ENCODE assay signal across 8 cellular contexts in genomic region chr11:65427691-65428577, GRCh38. TPM values are rescaled to one million over a fixed set of nuclear protein-coding genes. Genes with fewer than 3 reads are reported as not detected.
DNase-seq lines count a peak whose midpoint lies in the region; ATAC-seq and TF ChIP-seq lines count a peak whose summit lies in the region.

No MANE protein-coding gene starts in this region.

- H3K36me3 Mint-ChIP-seq in WTC11 = no peaks in the 10 kb centered on the region
- H3K36me3 Mint-ChIP-seq in natural killer cell treated with Interleukin-12 subunit alpha and Interleukin-12 subunit beta and Interleukin-15 and Interleukin-18, amount 100 ng/mL, for 72 hours = peaks cover 42% of the 10 kb centered on the region

- H3K27me3 Mint-ChIP-seq in WTC11 (ENCODE audit: low read depth) = no peaks in the 10 kb centered on the region
- no peaks in the 10 kb centered on the region for H3K27me3 Mint-ChIP-seq in natural killer cell treated with Interleukin-12 subunit alpha and Interleukin-12 subunit beta and Interleukin-15 and Interleukin-18, amount 100 ng/mL, for 72 hours

- peaks cover 75% of the 10 kb centered on the region for H3K4me1 Mint-ChIP-seq in WTC11
- H3K4me1 Mint-ChIP-seq in natural killer cell treated with Interleukin-12 subunit alpha and Interleukin-12 subunit beta and Interleukin-15 and Interleukin-18, amount 100 ng/mL, for 72 hours (ENCODE audit: low read depth in 2 of 2) = peaks cover 86 to 94% of the 10 kb centered on the region in 2 donors

- ATAC-seq in WTC11 (no peak), HG03196 (IDR thresholded peaks at IDR 0.05; ENCODE audit: unreplicated experiment) (no peak), HG02798 (IDR thresholded peaks at IDR 0.05; ENCODE audit: poor library complexity, unreplicated experiment) (no peak)
- ATAC-seq in natural killer cell treated with Interleukin-12 subunit alpha and Interleukin-12 subunit beta and Interleukin-15 and Interleukin-18, amount 100 ng/mL, for 72 hours = no peak

- peak overlapping the region; percentile 46 for H3K27ac Mint-ChIP-seq in WTC11
- H3K27ac Mint-ChIP-seq in natural killer cell treated with Interleukin-12 subunit alpha and Interleukin-12 subunit beta and Interleukin-15 and Interleukin-18, amount 100 ng/mL, for 72 hours = peak overlapping the region; percentile 99 to 100

- TF ChIP-seq CTCF in AG04449 (IDR thresholded peaks at IDR 0.05; ENCODE audit: insufficient read depth, low read length, missing control alignments) = no peak
- no peak for TF ChIP-seq CTCF in WTC11 (IDR thresholded peaks at IDR 0.05)
- TF ChIP-seq CTCF in epithelial cell of esophagus (IDR thresholded peaks at IDR 0.05; ENCODE audit: insufficient read depth, low read depth, low read length, missing control alignments) = no peak

- CTCF ChIA-PET in AG04449 (lab: Yijun Ruan, JAX) (no interaction called here), WTC11 (lab: Charles Lee) (interaction anchor here (1.1 kb wide), 1 partner anchor 12 kb away, joined by 4 read pairs; no protein-coding TSS in a partner anchor)

- POLR2A ChIA-PET in AG04449 (lab: Yijun Ruan, JAX) (interaction anchor here (1.1 to 19.6 kb wide), 2 partner anchors 10 to 76 kb away, joined by 4 to 664 read pairs; partner anchors contain the start of gene MALAT1), WTC11 (lab: Charles Lee) (no interaction called here)

- DNase-seq in AG04449 (ENCODE audit: low read depth, low spot score) (no peak), H4 (ENCODE audit: low spot score) (peak; percentile 74), WTC11 (ENCODE audit: low spot score) (no peak), epithelial cell of esophagus (ENCODE audit: low read depth) (peak; percentile 80), SKM-1 (lab: John Stamatoyannopoulos, UW; ENCODE audit: unreplicated experiment) (no peak)
- DNase-seq in natural killer cell treated with Interleukin-12 subunit alpha and Interleukin-12 subunit beta and Interleukin-15 and Interleukin-18, amount 100 ng/mL, for 72 hours (ENCODE audit: low spot score) = no peak

- H3K9me3 Mint-ChIP-seq in WTC11 = no peaks in the 10 kb centered on the region
- no peaks in the 10 kb centered on the region for H3K9me3 Mint-ChIP-seq in natural killer cell treated with Interleukin-12 subunit alpha and Interleukin-12 subunit beta and Interleukin-15 and Interleukin-18, amount 100 ng/mL, for 72 hours

- H3K4me3 ChIP-seq in AG04449 (ENCODE audit: low read depth, low read length) (peak overlapping the region; percentile 98), epithelial cell of esophagus (ENCODE audit: low read length) (peak overlapping the region; percentile 97)

- H3K4me3 Mint-ChIP-seq in WTC11 = peak overlapping the region; percentile 26; the same call in 1 of the 2 replicates
- H3K4me3 Mint-ChIP-seq in natural killer cell treated with Interleukin-12 subunit alpha and Interleukin-12 subunit beta and Interleukin-15 and Interleukin-18, amount 100 ng/mL, for 72 hours = peak overlapping the region; percentile 98

TF ChIP-seq in WTC11, 78 proteins besides CTCF, POLR2A, EP300 and RAD21:
- TF ChIP-seq NFATC4 (CRISPR knock-in tag; IDR thresholded peaks at IDR 0.05) = no peak
- TF ChIP-seq MXD4 (CRISPR knock-in tag; IDR thresholded peaks at IDR 0.05; ENCODE audit: borderline replicate concordance) = no peak
- no peak for TF ChIP-seq TEAD4 (CRISPR knock-in tag; IDR thresholded peaks at IDR 0.05)
- no peak for TF ChIP-seq TP53 (CRISPR knock-in tag; IDR thresholded peaks at IDR 0.05)
- no peak for TF ChIP-seq ZNF121 (CRISPR knock-in tag; IDR thresholded peaks at IDR 0.05)
- TF ChIP-seq MAX (CRISPR knock-in tag; IDR thresholded peaks at IDR 0.05) = no peak
- TF ChIP-seq FOXJ3 (CRISPR knock-in tag; IDR thresholded peaks at IDR 0.05; ENCODE audit: borderline replicate concordance) = no peak
- no peak for TF ChIP-seq MLX (CRISPR knock-in tag; IDR thresholded peaks at IDR 0.05)
- TF ChIP-seq FOXP4 (CRISPR knock-in tag; IDR thresholded peaks at IDR 0.05) = no peak
- no peak for TF ChIP-seq ZNF416 (CRISPR knock-in tag; IDR thresholded peaks at IDR 0.05)
- no peak for TF ChIP-seq NFYB (CRISPR knock-in tag; conservative IDR thresholded peaks at IDR 0.05; ENCODE audit: low read depth)
- TF ChIP-seq ZNF425 (CRISPR knock-in tag; conservative IDR thresholded peaks at IDR 0.05) = no peak
- no peak for TF ChIP-seq CREM (CRISPR knock-in tag; IDR thresholded peaks at IDR 0.05)

RNA-seq across cellular contexts. Expression of gene NEAT1, which starts 5.3 kb away (rescaled TPM):
- total RNA-seq in H4 (2014; rRNA removed; shearing (Covaris generic)) = 2.9 and 3.4 TPM in 2 replicates
- 28.7 to 38.1 TPM (median 31.7 TPM) in 3 replicates for total RNA-seq in WTC11 (2021)
- 100 to 1,000 TPM; 432 to 571 TPM for total RNA-seq in natural killer cell treated with Interleukin-12 subunit alpha and Interleukin-12 subunit beta and Interleukin-15 and Interleukin-18, amount 100 ng/mL, for 72 hours

RNA-seq across cellular contexts. Expression of gene FRMD8, which starts 41.5 kb away (rescaled TPM):
- total RNA-seq in H4 (2014; rRNA removed; shearing (Covaris generic)) = 16.3 and 37.3 TPM in 2 replicates
- total RNA-seq in WTC11 (2021) = 21.5 to 23.7 TPM (median 22.9 TPM) in 3 replicates
- 10 to 100 TPM; 50.5 to 68.4 TPM for total RNA-seq in natural killer cell treated with Interleukin-12 subunit alpha and Interleukin-12 subunit beta and Interleukin-15 and Interleukin-18, amount 100 ng/mL, for 72 hours

RNA-seq across cellular contexts. Expression of gene SLC25A45, which starts 45.5 kb away (rescaled TPM):
- 0.10 and 0.91 TPM in 2 replicates for total RNA-seq in H4 (2014; rRNA removed; shearing (Covaris generic))
- 1.5 to 2.5 TPM (median 1.7 TPM) in 3 replicates for total RNA-seq in WTC11 (2021)
- 10 to 100 TPM; 10.8 to 12.6 TPM for total RNA-seq in natural killer cell treated with Interleukin-12 subunit alpha and Interleukin-12 subunit beta and Interleukin-15 and Interleukin-18, amount 100 ng/mL, for 72 hours

Comparison
In these comparisons a context has a peak if more than half of its experiments do, and no peak if none do; other contexts are left out.
1. DNase-seq: peak in H4 (single experiment) and epithelial cell of esophagus (single experiment); none in AG04449 (single experiment), WTC11 (single experiment), natural killer cell treated with Interleukin-12 subunit alpha and Interleukin-12 subunit beta and Interleukin-15 and Interleukin-18, amount 100 ng/mL, for 72 hours (single experiment) and SKM-1 (single experiment).
2. RNA of gene NEAT1, which starts 5.3 kb away (total RNA-seq): 432 to 571 TPM in natural killer cell treated with Interleukin-12 subunit alpha and Interleukin-12 subunit beta and Interleukin-15 and Interleukin-18, amount 100 ng/mL, for 72 hours; 28.7 to 38.1 TPM in WTC11 and 2.9 to 3.4 TPM in H4; every median in the first group is over 10 times any median in the second.